Comparison of ENCODE assay signal across 10 cellular contexts in the genomic region with DNA sequence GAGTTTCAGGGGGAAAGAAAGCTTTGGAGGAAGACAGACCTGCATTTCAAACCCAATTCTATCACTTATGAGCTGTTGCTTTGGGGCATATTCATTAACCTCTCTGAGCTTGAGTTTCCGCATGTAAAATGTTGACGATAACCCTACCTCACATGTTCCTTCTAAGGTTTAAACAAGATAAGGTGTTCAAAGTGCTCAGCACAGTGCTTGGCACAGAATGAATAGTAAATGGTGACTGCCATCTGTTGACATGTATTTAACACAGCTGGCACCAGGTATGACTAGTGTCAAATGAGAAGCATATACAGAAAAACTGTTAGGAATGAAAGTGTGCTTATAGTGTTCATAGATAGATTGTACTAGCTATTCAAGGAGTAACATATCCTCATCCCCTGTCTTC.
"Had no signal": no experiment of that assay in that cellular context is flagged by ENCODE, and none has a peak within 500 bp of the region (broad histone marks: within the 10 kb centered on the region; RNA-seq: fewer than 3 reads in every experiment).

No MANE protein-coding gene starts in this region.

- H3K27ac ChIP-seq: GM23248 had no signal

- DNase-seq: GOT3, H7, IMR-90, KG1 had no signal

- H2AFZ ChIP-seq: GM23248 had no signal

- H3K9ac ChIP-seq: GM23248 had no signal

- H3K27ac Mint-ChIP-seq: HFFc6 had no signal

- H3K4me3 Mint-ChIP-seq: HFFc6 had no signal

- FAIRE-seq: HTR-8/SVneo had no signal

- H3K36me3 ChIP-seq: HAP-1 had no signal

- H3K4me3 ChIP-seq: GM23248, HAP-1, K562 had no signal

- H3K9me3 ChIP-seq: HAP-1 had no signal

- ATAC-seq: HCT116 had no signal
